Comparison of ENCODE assay signal across 26 cellular contexts in the genomic region with DNA sequence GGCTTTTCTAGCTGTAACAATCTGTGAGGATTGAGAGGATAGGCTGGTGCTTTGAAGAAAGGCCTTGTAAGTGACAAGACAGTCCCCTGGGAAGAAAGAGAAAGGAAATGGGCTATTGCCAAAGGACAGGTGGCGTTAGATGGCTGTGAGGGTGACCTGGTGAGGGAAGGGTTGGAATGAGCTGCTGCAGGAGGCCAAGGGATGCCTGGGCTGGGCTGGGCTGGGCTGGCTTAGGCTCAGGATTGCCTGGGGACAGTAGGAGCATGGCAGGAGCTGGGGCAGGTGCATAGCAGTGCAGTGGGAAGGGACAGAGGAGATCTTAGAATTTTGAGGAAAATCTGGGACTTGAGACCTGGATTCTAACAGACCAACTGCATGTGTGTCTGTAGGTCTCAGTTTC. TPM values are rescaled to one million over a fixed set of nuclear protein-coding genes. Genes with fewer than 3 reads are reported as not detected.
A peak's percentile ranks its signal among the peaks of the same experiment; 100 is the strongest.
DNase-seq lines count a peak whose midpoint lies in the region; ATAC-seq, FAIRE-seq and TF ChIP-seq lines count a peak whose summit lies in the region.
"Had no signal": no experiment of that assay in that cellular context is flagged by ENCODE, and none has a peak within 500 bp of the region (broad histone marks: within the 10 kb centered on the region; RNA-seq: fewer than 3 reads in every experiment).

No MANE protein-coding gene starts in this region.

- H3K9ac ChIP-seq in BLaER1 treated with 17β-estradiol and CSF1 and Interleukin-3, amounts not matched to agents 10 nM and 100 nM: peak overlapping the region in 6 of 11 experiments; percentile 32 to 58 (median 55); a peak in 8 of 22 replicates
- peak overlapping the region; percentile 34 to 82 (median 47) for H3K9ac ChIP-seq in skeletal muscle tissue (ENCODE audit: low read depth in 1 of 3, low read length in 3 of 3)

- H4K20me1 ChIP-seq in BLaER1 treated with 17β-estradiol and CSF1 and Interleukin-3, amounts not matched to agents 10 nM and 100 nM: peaks cover 0 to 16% (median 0%) of the 10 kb centered on the region in 11 experiments; a peak in 2 of 22 replicates

- WGBS in adrenal gland, 4 donors: 7 to 38% (median 24%) methylated on average over 1 of the region's 1 CpG
- WGBS in right cardiac atrium: 40% methylated on average over 1 of the region's 1 CpG

- no peak for TF ChIP-seq CTCF in adrenal gland (IDR thresholded peaks at IDR 0.05)

- no peak for FAIRE-seq in HTR-8/SVneo (lab: Jason Lieb, UNC)
- FAIRE-seq: H54 had no signal

- no peak for DNase-seq in adrenal gland
- peak in 1 of 3 donors; percentile 41 for DNase-seq in right cardiac atrium
- DNase-seq in NCI-H1417 treated with DMSO at 0.1 percent for 48 hours (lab: John Stamatoyannopoulos, UW): no peak
- DNase-seq in head of caudate nucleus: no peak
- DNase-seq in GOT3 (lab: John Stamatoyannopoulos, UW): no peak
- DNase-seq in HTR-8/SVneo (ENCODE audit: insufficient read length, low spot score): no peak
- DNase-seq: activated CD4-positive, alpha-beta T cell treated with anti-CD3 and anti-CD28 coated beads, Interleukin-2, amount 10 ng/mL, durations not matched to agents 24 days and 14 days; activated T-cell treated with anti-CD3 and anti-CD28 coated beads, Interleukin-2, amount 50 U/mL, for 72 hours; DMS153; Kasumi-1; NCI-H1048; NCI-H2029 treated with DMSO at 0.1 percent for 48 hours; NCI-H345; PC-3; stimulated activated CD4-positive, alpha-beta T cell treated with anti-CD3 and anti-CD28 coated beads, Interleukin-4, amount 100 ng/mL, for 24 hours; stimulated activated naive CD8-positive, alpha-beta T cell treated with anti-CD3 and anti-CD28 coated beads, Interleukin-15, Interleukin-2, amounts not matched to agents 100 U/mL and 50 U/mL, for 24 hours had no signal

- H3K9me3 ChIP-seq in BLaER1 treated with 17β-estradiol and CSF1 and Interleukin-3, amounts not matched to agents 10 nM and 100 nM (replicated peaks in 1 of 11): no peaks in the 10 kb centered on the region
- H3K9me3 ChIP-seq in adrenal gland (replicated peaks in 1 of 3): no peaks in the 10 kb centered on the region
- H3K9me3 ChIP-seq in right cardiac atrium (ENCODE audit: control insufficient read depth, low read length): no peaks in the 10 kb centered on the region
- H3K9me3 ChIP-seq in skeletal muscle tissue (ENCODE audit: control insufficient read depth in 3 of 3, low read length in 3 of 3): no peaks in the 10 kb centered on the region
- H3K9me3 ChIP-seq: left lung, neutrophil, SJSA1, uterus had no signal

- H3K4me3 ChIP-seq in BLaER1 treated with 17β-estradiol and CSF1 and Interleukin-3, amounts not matched to agents 10 nM and 100 nM: no peak overlapping the region
- H3K4me3 ChIP-seq in adrenal gland (no peak overlapping the region), right cardiac atrium (ENCODE audit: low read length) (no peak overlapping the region), skeletal muscle tissue (ENCODE audit: low read length in 3 of 3) (peak overlapping the region in 2 of 3 donors; percentile 21 to 41)
- H3K4me3 ChIP-seq: left lung, SJSA1, uterus had no signal

- peak overlapping the region in 3 of 11 experiments; percentile 43 to 57 (median 44); a peak in 4 of 22 replicates for H3K27ac ChIP-seq in BLaER1 treated with 17β-estradiol and CSF1 and Interleukin-3, amounts not matched to agents 10 nM and 100 nM
- H3K27ac ChIP-seq in adrenal gland: peak overlapping the region in 4 of 5 donors; percentile 14 to 89 (median 66)
- peak overlapping the region; percentile 84 for H3K27ac ChIP-seq in right cardiac atrium (ENCODE audit: low read length)
- H3K27ac ChIP-seq in skeletal muscle tissue (ENCODE audit: low read depth, low read length): peak overlapping the region; percentile 85
- H3K27ac ChIP-seq: left lung, neutrophil, SJSA1 had no signal

- intact Hi-C loops in adrenal gland (cut with DNase I) (no loop called here), right cardiac atrium (cut with DNase I) (loop anchor here (5.0 to 10.0 kb wide), 3 partner anchors 57 to 67 kb away; no protein-coding TSS in a partner anchor), head of caudate nucleus (cut with DNase I) (loop anchor here (5.0 to 10.0 kb wide), 2 partner anchors 46 to 197 kb away; no protein-coding TSS in a partner anchor)

- no peak for TF ChIP-seq POLR2A in adrenal gland (IDR thresholded peaks at IDR 0.05)

- peaks cover 0 to 61% (median 48%) of the 10 kb centered on the region in 10 experiments; a peak in 17 of 20 replicates for H3K4me1 ChIP-seq in BLaER1 treated with 17β-estradiol and CSF1 and Interleukin-3, amounts not matched to agents 10 nM and 100 nM
- H3K4me1 ChIP-seq in adrenal gland (replicated peaks in 1 of 2) (peaks cover 38 to 82% of the 10 kb centered on the region in 2 donors), right cardiac atrium (ENCODE audit: control insufficient read depth, insufficient read depth, low read length) (peaks cover 17% of the 10 kb centered on the region), skeletal muscle tissue (ENCODE audit: control insufficient read depth in 3 of 3, insufficient read depth in 3 of 3, low read length in 3 of 3) (peaks cover 78 to 89% (median 86%) of the 10 kb centered on the region in 3 donors)

- peaks cover 0 to 39% (median 22%) of the 10 kb centered on the region in 11 experiments; a peak in 10 of 22 replicates for H3K36me3 ChIP-seq in BLaER1 treated with 17β-estradiol and CSF1 and Interleukin-3, amounts not matched to agents 10 nM and 100 nM
- H3K36me3 ChIP-seq in adrenal gland (replicated peaks in 1 of 2) (peaks cover 0 to 57% of the 10 kb centered on the region in 2 donors), skeletal muscle tissue (ENCODE audit: control insufficient read depth in 3 of 3, insufficient read depth in 3 of 3, low read length in 3 of 3) (peaks cover 26 to 31% (median 29%) of the 10 kb centered on the region in 3 donors)
- H3K36me3 ChIP-seq: neutrophil, uterus had no signal

- no peak for ATAC-seq in right cardiac atrium
- ATAC-seq: activated T-cell treated with anti-CD3 and anti-CD28 coated beads, Interleukin-2, amount 50 U/mL, for 72 hours; left lung; PC-3; stimulated activated naive CD8-positive, alpha-beta T cell treated with anti-CD3 and anti-CD28 coated beads, Interleukin-15, Interleukin-2, amounts not matched to agents 100 U/mL and 50 U/mL, for 24 hours had no signal

- H3K27me3 ChIP-seq in BLaER1 treated with 17β-estradiol and CSF1 and Interleukin-3, amounts not matched to agents 10 nM and 100 nM: peaks cover 0 to 12% (median 0%) of the 10 kb centered on the region in 11 experiments; a peak in 3 of 22 replicates
- no peaks in the 10 kb centered on the region for H3K27me3 ChIP-seq in adrenal gland
- no peaks in the 10 kb centered on the region for H3K27me3 ChIP-seq in right cardiac atrium (ENCODE audit: control insufficient read depth, insufficient read depth)
- no peaks in the 10 kb centered on the region for H3K27me3 ChIP-seq in skeletal muscle tissue (ENCODE audit: control insufficient read depth in 3 of 3, insufficient read depth in 3 of 3, low read length in 3 of 3)
- H3K27me3 ChIP-seq: left lung, SJSA1, uterus had no signal

- peak overlapping the region in 9 of 11 experiments; percentile 33 to 82 (median 66); a peak in 17 of 22 replicates for H3K4me2 ChIP-seq in BLaER1 treated with 17β-estradiol and CSF1 and Interleukin-3, amounts not matched to agents 10 nM and 100 nM

RNA-seq across cellular contexts. Expression of a gene that starts 9.7 kb away (rescaled TPM):
- total RNA-seq in adrenal gland (1 to 10 TPM in 1 of 8 donors, under 1 TPM in 6, not detected in 1; 0.12 to 1.9 (median 0.42) TPM), right cardiac atrium (1 to 10 TPM; 4.0 to 9.3 (median 5.2) TPM), skeletal muscle tissue (4.7 TPM)
- polyA plus RNA-seq in adrenal gland (1 to 10 TPM in 1 of 3 donors, under 1 TPM in 2; 0.16 to 1.4 (median 0.51) TPM), right cardiac atrium (3.3 TPM)
- total RNA-seq: G401; mononuclear cell; PC-3; T-helper 1 cell treated with Interleukin-12 subunit alpha and Interleukin-12 subunit beta and Interleukin-4 antibody, amounts not matched to agents 30 ng/mL and 1 ng/mL, for 36 hours had no signal

RNA-seq across cellular contexts. Expression of a gene that starts 10.9 kb away (rescaled TPM):
- 100 to 1,000 TPM in 5 of 8 donors, 10 to 100 TPM in 3; 86.8 to 293 (median 151) TPM for total RNA-seq in adrenal gland
- 100 to 1,000 TPM in 2 of 3 donors, 10 to 100 TPM in 1; 59.4 to 254 (median 108) TPM for polyA plus RNA-seq in adrenal gland
- total RNA-seq in right cardiac atrium: 100 to 1,000 TPM; 552 to 675 (median 584) TPM
- polyA plus RNA-seq in right cardiac atrium: 625 TPM
- 6.3 TPM for total RNA-seq in skeletal muscle tissue
- total RNA-seq: activated CD4-positive, alpha-beta T cell treated with anti-CD3 and anti-CD28 coated beads, Interleukin-2, amount 10 ng/mL, durations not matched to agents 24 days and 14 days; T-helper 1 cell treated with Interleukin-12 subunit alpha and Interleukin-12 subunit beta and Interleukin-4 antibody, amounts not matched to agents 30 ng/mL and 1 ng/mL, for 36 hours had no signal

RNA-seq across cellular contexts. Expression of a gene that starts 49.5 kb away (rescaled TPM):
- total RNA-seq in adrenal gland (10 to 100 TPM; 28.6 to 80.4 (median 38.5) TPM), right cardiac atrium (10 to 100 TPM; 25.1 to 30.8 (median 26.4) TPM), skeletal muscle tissue (18.8 TPM)
- polyA plus RNA-seq in adrenal gland (10 to 100 TPM; 30.4 to 43.7 (median 41.3) TPM), right cardiac atrium (19.3 TPM)

Comparison
In these comparisons a context has a peak if more than half of its experiments do, and no peak if none do; other contexts are left out.
1. H3K4me3 ChIP-seq: peak in skeletal muscle tissue (2 of 3); none in BLaER1 treated with 17β-estradiol and CSF1 and Interleukin-3, amounts not matched to agents 10 nM and 100 nM (0 of 10), adrenal gland (0 of 4) and right cardiac atrium (single experiment).
2. RNA of a gene that starts 10.9 kb away (total RNA-seq): 552 to 675 TPM in right cardiac atrium and 86.8 to 293 TPM in adrenal gland; 6.3 TPM in skeletal muscle tissue (single experiment); every median in the first group is over 10 times any median in the second.
3. intact Hi-C loops: an anchor here in right cardiac atrium (5.0 to 10.0 kb wide) and head of caudate nucleus (5.0 to 10.0 kb wide); none called in adrenal gland.